ENCODE assay signal across 26 cellular contexts in genomic region chr6:169621311-169621710, GRCh38.
"Had no signal": no experiment of that assay in that cellular context is flagged by ENCODE, and none has a peak within 500 bp of the region (broad histone marks: within the 10 kb centered on the region; RNA-seq: fewer than 3 reads in every experiment).

No MANE protein-coding gene starts in this region.

- H3K27ac ChIP-seq: epithelial cell of prostate, esophagus muscularis mucosa, gastrocnemius medialis, heart right ventricle, neural progenitor cell, pancreas, prostate gland, spleen, stomach, thoracic aorta, transverse colon, uterus had no signal

- H3K9me3 ChIP-seq: esophagus muscularis mucosa, gastrocnemius medialis, pancreas, prostate gland, thoracic aorta, transverse colon, uterus had no signal

- FAIRE-seq: islet of Langerhans, pancreas had no signal

- H2AFZ ChIP-seq: neural progenitor cell had no signal

- H3K27me3 Mint-ChIP-seq: effector memory CD8-positive, alpha-beta T cell; natural killer cell treated with Interleukin-12 subunit alpha and Interleukin-12 subunit beta and Interleukin-15 and Interleukin-18, amount 100 ng/mL, for 72 hours had no signal

- H3K36me3 ChIP-seq: gastrocnemius medialis, neural progenitor cell, pancreas, prostate gland, transverse colon, uterus had no signal

- H3K4me3 Mint-ChIP-seq: effector memory CD8-positive, alpha-beta T cell; mesothelial cell of epicardium; natural killer cell treated with Interleukin-12 subunit alpha and Interleukin-12 subunit beta and Interleukin-15 and Interleukin-18, amount 100 ng/mL, for 72 hours; neural progenitor cell had no signal

- H3K4me2 ChIP-seq: neural progenitor cell had no signal

- H3K36me3 Mint-ChIP-seq: natural killer cell treated with Interleukin-12 subunit alpha and Interleukin-12 subunit beta and Interleukin-15 and Interleukin-18, amount 100 ng/mL, for 72 hours had no signal

- H3K9me3 Mint-ChIP-seq: natural killer cell treated with Interleukin-12 subunit alpha and Interleukin-12 subunit beta and Interleukin-15 and Interleukin-18, amount 100 ng/mL, for 72 hours; neural progenitor cell had no signal

- H3K4me3 ChIP-seq: esophagus muscularis mucosa, gastrocnemius medialis, heart right ventricle, neural progenitor cell, pancreas, prostate gland, spleen, stomach, thoracic aorta, transverse colon, uterus had no signal

- DNase-seq: cortex of kidney; effector memory CD8-positive, alpha-beta T cell; gastrocnemius medialis; heart right ventricle; hypothalamus; mammary epithelial cell; nucleus accumbens; pancreas; spleen; stimulated activated CD4-positive, alpha-beta T cell treated with anti-CD3 and anti-CD28 coated beads, Interleukin-15, amount 100 ng/mL, for 24 hours; stimulated activated CD4-positive, alpha-beta T cell treated with anti-CD3 and anti-CD28 coated beads, Interleukin-2, amount 100 ng/mL, for 24 hours; stimulated activated naive CD4-positive, alpha-beta T cell; stomach; substantia nigra; transverse colon; uterus had no signal

- H3K9ac ChIP-seq: neural progenitor cell had no signal

- H3K27ac Mint-ChIP-seq: effector memory CD8-positive, alpha-beta T cell; natural killer cell treated with Interleukin-12 subunit alpha and Interleukin-12 subunit beta and Interleukin-15 and Interleukin-18, amount 100 ng/mL, for 72 hours had no signal

- H3K27me3 ChIP-seq: esophagus muscularis mucosa, gastrocnemius medialis, heart right ventricle, neural progenitor cell, pancreas, spleen, stomach, transverse colon, uterus had no signal

- H3K4me1 ChIP-seq: esophagus muscularis mucosa, pancreas, prostate gland, stomach, transverse colon, uterus had no signal

- ATAC-seq: effector memory CD8-positive, alpha-beta T cell; gastrocnemius medialis; heart right ventricle; left lobe of liver; natural killer cell treated with Interleukin-12 subunit alpha and Interleukin-12 subunit beta and Interleukin-15 and Interleukin-18, amount 100 ng/mL, for 72 hours; pancreas; sciatic nerve had no signal
